1 cellular context compared by ENCODE assay signal in the genomic region with DNA sequence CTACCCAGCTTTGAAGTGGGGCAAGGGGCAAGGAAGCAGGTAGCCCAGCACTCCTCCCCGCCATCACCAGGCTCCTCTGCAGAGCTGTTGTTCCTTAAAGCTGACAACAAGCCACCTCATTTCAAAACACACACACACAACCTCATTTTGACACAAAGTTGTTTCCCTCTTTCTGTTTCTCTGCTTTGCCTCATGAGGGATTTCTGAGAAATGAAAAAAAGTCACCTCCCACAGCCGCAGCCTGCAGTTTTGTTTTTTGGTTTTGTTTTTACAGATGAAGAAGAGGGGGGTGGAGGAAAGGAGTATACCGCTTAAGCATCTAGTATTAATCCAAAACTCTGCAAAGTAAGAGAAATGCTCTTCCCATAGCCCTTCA.
TF ChIP-seq lines count a peak whose summit lies in the region.

No MANE protein-coding gene starts in this region.

TF ChIP-seq in K562, 482 proteins besides CTCF, POLR2A, EP300 and RAD21 (continues in another document):
- TF ChIP-seq HNRNPK (IDR thresholded peaks at IDR 0.05; ENCODE audit: low read depth, low read length, poor library complexity, severe bottlenecking) = no peak
- 0 out of 2 replicates have a peak, but pooled peaks have one; percentile 7 for TF ChIP-seq RBFOX2 (IDR thresholded peaks at IDR 0.05; ENCODE audit: low read depth, low read length)
- TF ChIP-seq, protein P1, sequence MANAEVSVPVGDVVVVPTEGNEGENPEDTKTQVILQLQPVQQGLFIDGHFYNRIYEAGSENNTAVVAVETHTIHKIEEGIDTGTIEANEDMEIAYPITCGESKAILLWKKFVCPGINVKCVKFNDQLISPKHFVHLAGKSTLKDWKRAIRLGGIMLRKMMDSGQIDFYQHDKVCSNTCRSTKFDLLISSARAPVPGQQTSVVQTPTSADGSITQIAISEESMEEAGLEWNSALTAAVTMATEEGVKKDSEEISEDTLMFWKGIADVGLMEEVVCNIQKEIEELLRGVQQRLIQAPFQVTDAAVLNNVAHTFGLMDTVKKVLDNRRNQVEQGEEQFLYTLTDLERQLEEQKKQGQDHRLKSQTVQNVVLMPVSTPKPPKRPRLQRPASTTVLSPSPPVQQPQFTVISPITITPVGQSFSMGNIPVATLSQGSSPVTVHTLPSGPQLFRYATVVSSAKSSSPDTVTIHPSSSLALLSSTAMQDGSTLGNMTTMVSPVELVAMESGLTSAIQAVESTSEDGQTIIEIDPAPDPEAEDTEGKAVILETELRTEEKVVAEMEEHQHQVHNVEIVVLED (CRISPR knock-in tag; IDR thresholded peaks at IDR 0.05) = no peak
- TF ChIP-seq L3MBTL2 (IDR thresholded peaks at IDR 0.05) = no peak
- TF ChIP-seq YBX1 (IDR thresholded peaks at IDR 0.05) = no peak
- TF ChIP-seq, protein P2, sequence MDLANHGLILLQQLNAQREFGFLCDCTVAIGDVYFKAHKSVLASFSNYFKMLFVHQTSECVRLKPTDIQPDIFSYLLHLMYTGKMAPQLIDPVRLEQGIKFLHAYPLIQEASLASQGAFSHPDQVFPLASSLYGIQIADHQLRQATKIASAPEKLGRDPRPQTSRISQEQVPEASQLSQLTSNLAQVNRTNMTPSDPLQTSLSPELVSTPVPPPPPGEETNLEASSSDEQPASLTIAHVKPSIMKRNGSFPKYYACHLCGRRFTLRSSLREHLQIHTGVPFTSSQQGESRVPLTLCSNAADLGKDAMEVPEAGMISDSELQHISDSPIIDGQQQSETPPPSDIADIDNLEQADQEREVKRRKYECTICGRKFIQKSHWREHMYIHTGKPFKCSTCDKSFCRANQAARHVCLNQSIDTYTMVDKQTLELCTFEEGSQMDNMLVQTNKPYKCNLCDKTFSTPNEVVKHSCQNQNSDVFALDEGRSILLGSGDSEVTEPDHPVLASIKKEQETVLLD (IDR thresholded peaks at IDR 0.05) = no peak
- no peak for TF ChIP-seq ZNF780A (CRISPR knock-in tag; IDR thresholded peaks at IDR 0.05)
- no peak for TF ChIP-seq PYGO2 (tag; IDR thresholded peaks at IDR 0.05)
- no peak for TF ChIP-seq EZH2 (IDR thresholded peaks at IDR 0.05; ENCODE audit: borderline replicate concordance, low read depth, low read length)
- TF ChIP-seq ETV5 (CRISPR knock-in tag; IDR thresholded peaks at IDR 0.05; ENCODE audit: low read depth) = 0 out of 2 replicates have a peak, but pooled peaks have one; percentile 16
- TF ChIP-seq POLR3G (IDR thresholded peaks at IDR 0.05; ENCODE audit: extremely low read depth, insufficient read length, insufficient replicate concordance) = no peak
- TF ChIP-seq SNRNP70 (optimal IDR thresholded peaks at IDR 0.05; ENCODE audit: low read depth, low read length) = no peak
- TF ChIP-seq, protein P3, sequence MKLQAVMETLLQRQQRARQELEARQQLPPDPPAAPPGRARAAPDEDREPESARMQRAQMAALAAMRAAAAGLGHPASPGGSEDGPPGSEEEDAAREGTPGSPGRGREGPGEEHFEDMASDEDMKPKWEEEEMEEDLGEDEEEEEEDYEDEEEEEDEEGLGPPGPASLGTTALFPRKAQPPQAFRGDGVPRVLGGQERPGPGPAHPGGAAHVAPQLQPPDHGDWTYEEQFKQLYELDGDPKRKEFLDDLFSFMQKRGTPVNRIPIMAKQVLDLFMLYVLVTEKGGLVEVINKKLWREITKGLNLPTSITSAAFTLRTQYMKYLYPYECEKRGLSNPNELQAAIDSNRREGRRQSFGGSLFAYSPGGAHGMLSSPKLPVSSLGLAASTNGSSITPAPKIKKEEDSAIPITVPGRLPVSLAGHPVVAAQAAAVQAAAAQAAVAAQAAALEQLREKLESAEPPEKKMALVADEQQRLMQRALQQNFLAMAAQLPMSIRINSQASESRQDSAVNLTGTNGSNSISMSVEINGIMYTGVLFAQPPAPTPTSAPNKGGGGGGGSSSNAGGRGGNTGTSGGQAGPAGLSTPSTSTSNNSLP (IDR thresholded peaks at IDR 0.05; ENCODE audit: borderline replicate concordance, low read depth, low read length) = no peak
- TF ChIP-seq, protein P4, sequence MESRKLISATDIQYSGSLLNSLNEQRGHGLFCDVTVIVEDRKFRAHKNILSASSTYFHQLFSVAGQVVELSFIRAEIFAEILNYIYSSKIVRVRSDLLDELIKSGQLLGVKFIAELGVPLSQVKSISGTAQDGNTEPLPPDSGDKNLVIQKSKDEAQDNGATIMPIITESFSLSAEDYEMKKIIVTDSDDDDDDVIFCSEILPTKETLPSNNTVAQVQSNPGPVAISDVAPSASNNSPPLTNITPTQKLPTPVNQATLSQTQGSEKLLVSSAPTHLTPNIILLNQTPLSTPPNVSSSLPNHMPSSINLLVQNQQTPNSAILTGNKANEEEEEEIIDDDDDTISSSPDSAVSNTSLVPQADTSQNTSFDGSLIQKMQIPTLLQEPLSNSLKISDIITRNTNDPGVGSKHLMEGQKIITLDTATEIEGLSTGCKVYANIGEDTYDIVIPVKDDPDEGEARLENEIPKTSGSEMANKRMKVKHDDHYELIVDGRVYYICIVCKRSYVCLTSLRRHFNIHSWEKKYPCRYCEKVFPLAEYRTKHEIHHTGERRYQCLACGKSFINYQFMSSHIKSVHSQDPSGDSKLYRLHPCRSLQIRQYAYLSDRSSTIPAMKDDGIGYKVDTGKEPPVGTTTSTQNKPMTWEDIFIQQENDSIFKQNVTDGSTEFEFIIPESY (CRISPR knock-in tag; IDR thresholded peaks at IDR 0.05) = 0 out of 2 replicates have a peak, but pooled peaks have one; percentile 2
- TF ChIP-seq SETDB1 (IDR thresholded peaks at IDR 0.05; ENCODE audit: low read length) = no peak
- no peak for TF ChIP-seq CBX5 (IDR thresholded peaks at IDR 0.05; ENCODE audit: borderline replicate concordance, low read depth)
- TF ChIP-seq ZNF507 (tag; conservative IDR thresholded peaks at IDR 0.05) = no peak
- TF ChIP-seq YY1 (IDR thresholded peaks at IDR 0.05; ENCODE audit: borderline replicate concordance in 1 of 3, control insufficient read depth in 1 of 3, extremely low read depth in 1 of 3, insufficient read depth in 3 of 3, insufficient read length in 1 of 3, insufficient replicate concordance in 2 of 3, low read depth in 1 of 3, low read length in 2 of 3) = no peak
- no peak for TF ChIP-seq RB1 (IDR thresholded peaks at IDR 0.05; ENCODE audit: low read depth)
- TF ChIP-seq, protein P5, sequence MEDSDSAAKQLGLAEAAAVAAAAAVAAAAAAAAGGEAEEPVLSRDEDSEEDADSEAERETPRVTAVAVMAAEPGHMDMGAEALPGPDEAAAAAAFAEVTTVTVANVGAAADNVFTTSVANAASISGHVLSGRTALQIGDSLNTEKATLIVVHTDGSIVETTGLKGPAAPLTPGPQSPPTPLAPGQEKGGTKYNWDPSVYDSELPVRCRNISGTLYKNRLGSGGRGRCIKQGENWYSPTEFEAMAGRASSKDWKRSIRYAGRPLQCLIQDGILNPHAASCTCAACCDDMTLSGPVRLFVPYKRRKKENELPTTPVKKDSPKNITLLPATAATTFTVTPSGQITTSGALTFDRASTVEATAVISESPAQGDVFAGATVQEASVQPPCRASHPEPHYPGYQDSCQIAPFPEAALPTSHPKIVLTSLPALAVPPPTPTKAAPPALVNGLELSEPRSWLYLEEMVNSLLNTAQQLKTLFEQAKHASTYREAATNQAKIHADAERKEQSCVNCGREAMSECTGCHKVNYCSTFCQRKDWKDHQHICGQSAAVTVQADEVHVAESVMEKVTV (CRISPR knock-in tag; IDR thresholded peaks at IDR 0.05) = no peak
- TF ChIP-seq, protein P6, sequence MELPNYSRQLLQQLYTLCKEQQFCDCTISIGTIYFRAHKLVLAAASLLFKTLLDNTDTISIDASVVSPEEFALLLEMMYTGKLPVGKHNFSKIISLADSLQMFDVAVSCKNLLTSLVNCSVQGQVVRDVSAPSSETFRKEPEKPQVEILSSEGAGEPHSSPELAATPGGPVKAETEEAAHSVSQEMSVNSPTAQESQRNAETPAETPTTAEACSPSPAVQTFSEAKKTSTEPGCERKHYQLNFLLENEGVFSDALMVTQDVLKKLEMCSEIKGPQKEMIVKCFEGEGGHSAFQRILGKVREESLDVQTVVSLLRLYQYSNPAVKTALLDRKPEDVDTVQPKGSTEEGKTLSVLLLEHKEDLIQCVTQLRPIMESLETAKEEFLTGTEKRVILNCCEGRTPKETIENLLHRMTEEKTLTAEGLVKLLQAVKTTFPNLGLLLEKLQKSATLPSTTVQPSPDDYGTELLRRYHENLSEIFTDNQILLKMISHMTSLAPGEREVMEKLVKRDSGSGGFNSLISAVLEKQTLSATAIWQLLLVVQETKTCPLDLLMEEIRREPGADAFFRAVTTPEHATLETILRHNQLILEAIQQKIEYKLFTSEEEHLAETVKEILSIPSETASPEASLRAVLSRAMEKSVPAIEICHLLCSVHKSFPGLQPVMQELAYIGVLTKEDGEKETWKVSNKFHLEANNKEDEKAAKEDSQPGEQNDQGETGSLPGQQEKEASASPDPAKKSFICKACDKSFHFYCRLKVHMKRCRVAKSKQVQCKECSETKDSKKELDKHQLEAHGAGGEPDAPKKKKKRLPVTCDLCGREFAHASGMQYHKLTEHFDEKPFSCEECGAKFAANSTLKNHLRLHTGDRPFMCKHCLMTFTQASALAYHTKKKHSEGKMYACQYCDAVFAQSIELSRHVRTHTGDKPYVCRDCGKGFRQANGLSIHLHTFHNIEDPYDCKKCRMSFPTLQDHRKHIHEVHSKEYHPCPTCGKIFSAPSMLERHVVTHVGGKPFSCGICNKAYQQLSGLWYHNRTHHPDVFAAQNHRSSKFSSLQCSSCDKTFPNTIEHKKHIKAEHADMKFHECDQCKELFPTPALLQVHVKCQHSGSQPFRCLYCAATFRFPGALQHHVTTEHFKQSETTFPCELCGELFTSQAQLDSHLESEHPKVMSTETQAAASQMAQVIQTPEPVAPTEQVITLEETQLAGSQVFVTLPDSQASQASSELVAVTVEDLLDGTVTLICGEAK (IDR thresholded peaks at IDR 0.05) = no peak
- TF ChIP-seq, protein P6 (CRISPR knock-in tag; IDR thresholded peaks at IDR 0.05) = no peak
- no peak for TF ChIP-seq PTTG1 (tag; IDR thresholded peaks at IDR 0.05; ENCODE audit: low read depth)
- no peak for TF ChIP-seq RFX5 (IDR thresholded peaks at IDR 0.05; ENCODE audit: low read depth, low read length)
- 0 out of 2 replicates have a peak, but pooled peaks have one; percentile 18 for TF ChIP-seq ZNF384 (IDR thresholded peaks at IDR 0.05; ENCODE audit: low read depth, low read length)
- TF ChIP-seq, protein P7, sequence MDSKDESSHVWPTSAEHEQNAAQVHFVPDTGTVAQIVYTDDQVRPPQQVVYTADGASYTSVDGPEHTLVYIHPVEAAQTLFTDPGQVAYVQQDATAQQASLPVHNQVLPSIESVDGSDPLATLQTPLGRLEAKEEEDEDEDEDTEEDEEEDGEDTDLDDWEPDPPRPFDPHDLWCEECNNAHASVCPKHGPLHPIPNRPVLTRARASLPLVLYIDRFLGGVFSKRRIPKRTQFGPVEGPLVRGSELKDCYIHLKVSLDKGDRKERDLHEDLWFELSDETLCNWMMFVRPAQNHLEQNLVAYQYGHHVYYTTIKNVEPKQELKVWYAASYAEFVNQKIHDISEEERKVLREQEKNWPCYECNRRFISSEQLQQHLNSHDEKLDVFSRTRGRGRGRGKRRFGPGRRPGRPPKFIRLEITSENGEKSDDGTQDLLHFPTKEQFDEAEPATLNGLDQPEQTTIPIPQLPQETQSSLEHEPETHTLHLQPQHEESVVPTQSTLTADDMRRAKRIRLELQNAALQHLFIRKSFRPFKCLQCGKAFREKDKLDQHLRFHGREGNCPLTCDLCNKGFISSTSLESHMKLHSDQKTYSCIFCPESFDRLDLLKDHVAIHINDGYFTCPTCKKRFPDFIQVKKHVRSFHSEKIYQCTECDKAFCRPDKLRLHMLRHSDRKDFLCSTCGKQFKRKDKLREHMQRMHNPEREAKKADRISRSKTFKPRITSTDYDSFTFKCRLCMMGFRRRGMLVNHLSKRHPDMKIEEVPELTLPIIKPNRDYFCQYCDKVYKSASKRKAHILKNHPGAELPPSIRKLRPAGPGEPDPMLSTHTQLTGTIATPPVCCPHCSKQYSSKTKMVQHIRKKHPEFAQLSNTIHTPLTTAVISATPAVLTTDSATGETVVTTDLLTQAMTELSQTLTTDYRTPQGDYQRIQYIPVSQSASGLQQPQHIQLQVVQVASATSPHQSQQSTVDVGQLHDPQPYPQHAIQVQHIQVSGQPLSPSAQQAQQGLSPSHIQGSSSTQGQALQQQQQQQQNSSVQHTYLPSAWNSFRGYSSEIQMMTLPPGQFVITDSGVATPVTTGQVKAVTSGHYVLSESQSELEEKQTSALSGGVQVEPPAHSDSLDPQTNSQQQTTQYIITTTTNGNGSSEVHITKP (IDR thresholded peaks at IDR 0.05; ENCODE audit: partially characterized antibody) = no peak
- TF ChIP-seq HDAC2 (IDR thresholded peaks at IDR 0.05) = no peak
- TF ChIP-seq POLR3A (IDR thresholded peaks at IDR 0.05; ENCODE audit: borderline replicate concordance, extremely low read depth, insufficient read depth, insufficient read length) = no peak
- TF ChIP-seq HDGF (IDR thresholded peaks at IDR 0.05) = no peak
- TF ChIP-seq KLF10 (CRISPR knock-in tag; IDR thresholded peaks at IDR 0.05) = no peak
- TF ChIP-seq, protein P8, sequence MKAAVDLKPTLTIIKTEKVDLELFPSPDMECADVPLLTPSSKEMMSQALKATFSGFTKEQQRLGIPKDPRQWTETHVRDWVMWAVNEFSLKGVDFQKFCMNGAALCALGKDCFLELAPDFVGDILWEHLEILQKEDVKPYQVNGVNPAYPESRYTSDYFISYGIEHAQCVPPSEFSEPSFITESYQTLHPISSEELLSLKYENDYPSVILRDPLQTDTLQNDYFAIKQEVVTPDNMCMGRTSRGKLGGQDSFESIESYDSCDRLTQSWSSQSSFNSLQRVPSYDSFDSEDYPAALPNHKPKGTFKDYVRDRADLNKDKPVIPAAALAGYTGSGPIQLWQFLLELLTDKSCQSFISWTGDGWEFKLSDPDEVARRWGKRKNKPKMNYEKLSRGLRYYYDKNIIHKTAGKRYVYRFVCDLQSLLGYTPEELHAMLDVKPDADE (conservative IDR thresholded peaks at IDR 0.05; ENCODE audit: control insufficient read depth, low read depth, low read length) = no peak
- no peak for TF ChIP-seq ILK (tag; IDR thresholded peaks at IDR 0.05; ENCODE audit: borderline replicate concordance, low read depth)
- peak; percentile 47; the same call in 1 of the 2 replicates for TF ChIP-seq POLR2AphosphoS2 (IDR thresholded peaks at IDR 0.05; ENCODE audit: low read length)
